Comparison of ENCODE assay signal across 8 cellular contexts in genomic region chr7:13990319-13990983, GRCh38. TPM values are rescaled to one million over a fixed set of nuclear protein-coding genes. Genes with fewer than 3 reads are reported as not detected.
DNase-seq lines count a peak whose midpoint lies in the region; ATAC-seq and TF ChIP-seq lines count a peak whose summit lies in the region.

No MANE protein-coding gene starts in this region.

- H3K4me1 Mint-ChIP-seq in neural crest cell: peaks cover 22% of the 10 kb centered on the region

- TF ChIP-seq CTCF in AG09309 (IDR thresholded peaks at IDR 0.05; ENCODE audit: control insufficient read depth, insufficient read depth, low read depth, low read length, missing control alignments) (no peak), neural crest cell (conservative IDR thresholded peaks at IDR 0.05) (no peak)

- no peaks in the 10 kb centered on the region for H3K36me3 Mint-ChIP-seq in neural crest cell (ENCODE audit: low read depth)

- H3K4me3 Mint-ChIP-seq in neural crest cell: no peak overlapping the region

- H3K27ac Mint-ChIP-seq in neural crest cell (ENCODE audit: unreplicated experiment): no peak overlapping the region

- DNase-seq in AG09309 (ENCODE audit: low read depth) (no peak), NCI-H446 (lab: John Stamatoyannopoulos, UW) (peak; percentile 73 to 76), germinal center (ENCODE audit: low spot score) (peak; percentile 7), neural crest cell (ENCODE audit: low read depth, low spot score) (peak; percentile 44), NCI-H226 (no peak)
- DNase-seq in activated T-cell treated with anti-CD3 and anti-CD28 coated beads, Interleukin-2, amount 50 U/mL, for 48 hours: peak; percentile 27 to 31

- no peaks in the 10 kb centered on the region for H3K9me3 Mint-ChIP-seq in neural crest cell

- H3K27me3 Mint-ChIP-seq in neural crest cell (ENCODE audit: low read depth): no peaks in the 10 kb centered on the region

- peak; percentile 78 for ATAC-seq in GM18868 (IDR thresholded peaks at IDR 0.05; ENCODE audit: unreplicated experiment)
- peak; percentile 41 for ATAC-seq in HG03280 (IDR thresholded peaks at IDR 0.05; ENCODE audit: unreplicated experiment)

- H3K4me3 ChIP-seq in AG09309 (ENCODE audit: control insufficient read depth, low read depth, low read length): peak overlapping the region; percentile 87

RNA-seq across cellular contexts. Expression of gene ETV1, which starts 1.0 kb away (rescaled TPM):
- 89.4 and 104 TPM in 2 replicates for total RNA-seq in neural crest cell

Comparison
In these comparisons a context has a peak if more than half of its experiments do, and no peak if none do; other contexts are left out.
1. DNase-seq: peak in NCI-H446 (2 of 2), activated T-cell treated with anti-CD3 and anti-CD28 coated beads, Interleukin-2, amount 50 U/mL, for 48 hours (2 of 2), germinal center (single experiment) and neural crest cell (single experiment); none in AG09309 (single experiment) and NCI-H226 (single experiment).